In genomic region chr20:18973499-18974173, GRCh38 we compare ENCODE assay signal across 19 cellular contexts.
DNase-seq lines count a peak whose midpoint lies in the region; ATAC-seq, FAIRE-seq and TF ChIP-seq lines count a peak whose summit lies in the region.
"Had no signal": no experiment of that assay in that cellular context is flagged by ENCODE, and none has a peak within 500 bp of the region (broad histone marks: within the 10 kb centered on the region; RNA-seq: fewer than 3 reads in every experiment).

No MANE protein-coding gene starts in this region.

- dilution Hi-C loops in keratinocyte (cut with MboI; ENCODE audit: extremely low pct_ligation_motif_present, low sequenced_read_pairs) = no loop called here

- H3K4me2 ChIP-seq in keratinocyte (ENCODE audit: control insufficient read depth, extremely low read depth, insufficient read depth, low read depth, low read length) = peak overlapping the region; percentile 16

- peak; percentile 77 for FAIRE-seq in keratinocyte (lab: Jason Lieb, UNC)

- no peaks in the 10 kb centered on the region for H3K79me2 ChIP-seq in keratinocyte (ENCODE audit: control insufficient read depth, insufficient read depth, low read length)

- no peak overlapping the region for H2AFZ ChIP-seq in keratinocyte (ENCODE audit: control insufficient read depth, low read length)

- ATAC-seq in Right ventricle myocardium inferior = peak; percentile 73
- ATAC-seq in gastrocnemius medialis = peak; percentile 33 to 61
- ATAC-seq in GM19023 (IDR thresholded peaks at IDR 0.05; ENCODE audit: unreplicated experiment) = no peak
- ATAC-seq: stimulated activated naive CD8-positive, alpha-beta T cell treated with anti-CD3 and anti-CD28 coated beads, Interleukin-15, Interleukin-2, amounts not matched to agents 100 U/mL and 50 U/mL, for 24 hours; T-cell had no signal

- H3K4me1 ChIP-seq in keratinocyte (ENCODE audit: control insufficient read depth, extremely low read depth, insufficient read depth, low read length) (peaks cover 40% of the 10 kb centered on the region), gastrocnemius medialis (no peaks in the 10 kb centered on the region)
- H3K4me1 ChIP-seq: ascending aorta, HAP-1, prostate gland had no signal

- TF ChIP-seq CTCF in keratinocyte (optimal IDR thresholded peaks at IDR 0.05 in 1 of 3, IDR thresholded peaks at IDR 0.05 in 1 of 3, conservative IDR thresholded peaks at IDR 0.05 in 1 of 3; ENCODE audit: extremely low read depth in 1 of 3, insufficient read depth in 2 of 3, low read length in 3 of 3) (no peak), gastrocnemius medialis (IDR thresholded peaks at IDR 0.05 in 4 of 5, conservative IDR thresholded peaks at IDR 0.05 in 1 of 5) (no peak)

- no peaks in the 10 kb centered on the region for H4K20me1 ChIP-seq in keratinocyte (ENCODE audit: control insufficient read depth, extremely low read depth, insufficient read depth, low read length)

- no peak overlapping the region for H3K4me3 ChIP-seq in keratinocyte (ENCODE audit: control insufficient read depth in 2 of 3, extremely low read depth in 1 of 3, insufficient read depth in 2 of 3, low read depth in 1 of 3, low read length in 3 of 3)
- no peak overlapping the region for H3K4me3 ChIP-seq in gastrocnemius medialis
- H3K4me3 ChIP-seq: ascending aorta, HAP-1, prostate gland had no signal

- in situ Hi-C loops in gastrocnemius medialis (cut with MboI; ENCODE audit: low sequenced_read_pairs in 4 of 4) = no loop called here

- H3K9me1 ChIP-seq in keratinocyte (ENCODE audit: control insufficient read depth, extremely low read depth, insufficient read depth, low read length) = no peaks in the 10 kb centered on the region

- no peak overlapping the region for H3K9ac ChIP-seq in keratinocyte (ENCODE audit: control insufficient read depth, extremely low read depth, insufficient read depth, low read length)

- H3K27ac ChIP-seq in keratinocyte (ENCODE audit: control insufficient read depth, insufficient read depth, low read length) (no peak overlapping the region), gastrocnemius medialis (peak overlapping the region in 1 of 4 donors; percentile 50)
- H3K27ac ChIP-seq: ascending aorta, prostate gland had no signal

- TF ChIP-seq POLR2A in gastrocnemius medialis (IDR thresholded peaks at IDR 0.05) = no peak

- DNase-seq in Right ventricle myocardium inferior (ENCODE audit: missing footprints) = no peak
- DNase-seq in cardiac septum (ENCODE audit: low spot score) = no peak
- DNase-seq in keratinocyte (ENCODE audit: low read depth, low spot score) = no peak
- DNase-seq in gastrocnemius medialis = peak in 1 of 2 donors; percentile 57
- DNase-seq in stimulated activated CD8-positive, alpha-beta memory T cell treated with anti-CD3 and anti-CD28 coated beads, Interleukin-4, amount 100 ng/mL, for 48 hours = no peak
- no peak for DNase-seq in stimulated activated CD4-positive, alpha-beta T cell treated with anti-CD3 and anti-CD28 coated beads, Interleukin-12 subunit alpha, Interleukin-12 subunit beta, amount 100 ng/mL, for 4 hours
- no peak for DNase-seq in OCI-M1 (lab: John Stamatoyannopoulos, UW)
- DNase-seq: 8988T; activated CD4-positive, alpha-beta T cell treated with anti-CD3 and anti-CD28 coated beads, Interleukin-2, amount 50 U/mL, for 1 hour; naive B cell; NCI-H2029; NCI-H446 treated with DMSO at 0.1 percent for 48 hours; stimulated activated CD4-positive, alpha-beta T cell treated with anti-CD3 and anti-CD28 coated beads, Interleukin-15, amount 100 ng/mL, for 24 hours; stimulated activated naive CD8-positive, alpha-beta T cell treated with anti-CD3 and anti-CD28 coated beads, Interleukin-15, Interleukin-2, amounts not matched to agents 100 U/mL and 50 U/mL, for 24 hours; T-cell had no signal

- H3K9me3 ChIP-seq in keratinocyte (ENCODE audit: control insufficient read depth, low read depth, low read length) = peaks cover 1% of the 10 kb centered on the region
- H3K9me3 ChIP-seq in gastrocnemius medialis = no peaks in the 10 kb centered on the region
- H3K9me3 ChIP-seq: ascending aorta, HAP-1, prostate gland had no signal

- intact Hi-C loops in Right ventricle myocardium inferior (cut with DNase I) (no loop called here), cardiac septum (cut with DNase I) (no loop called here), gastrocnemius medialis (cut with DNase I; ENCODE audit: low total_unique reads) (no loop called here)

- H3K36me3 ChIP-seq in keratinocyte (ENCODE audit: control insufficient read depth in 2 of 2, extremely low read depth in 1 of 2, insufficient read depth in 2 of 2, low read length in 2 of 2) (no peaks in the 10 kb centered on the region), gastrocnemius medialis (no peaks in the 10 kb centered on the region)
- H3K36me3 ChIP-seq: ascending aorta, HAP-1, prostate gland had no signal

- H3K27me3 ChIP-seq in keratinocyte (ENCODE audit: control insufficient read depth, extremely low read depth, insufficient read depth, low read length) = no peaks in the 10 kb centered on the region
- no peaks in the 10 kb centered on the region for H3K27me3 ChIP-seq in gastrocnemius medialis
- H3K27me3 ChIP-seq: ascending aorta had no signal
